9 cellular contexts compared by ENCODE assay signal in genomic region chr13:23433171-23434153, GRCh38. TPM values are rescaled to one million over a fixed set of nuclear protein-coding genes. Genes with fewer than 3 reads are reported as not detected.
A peak's percentile ranks its signal among the peaks of the same experiment; 100 is the strongest.
DNase-seq lines count a peak whose midpoint lies in the region; ATAC-seq and TF ChIP-seq lines count a peak whose summit lies in the region.
"Had no signal": no experiment of that assay in that cellular context is flagged by ENCODE, and none has a peak within 500 bp of the region (broad histone marks: within the 10 kb centered on the region; RNA-seq: fewer than 3 reads in every experiment).

TSS of gene SACS (minus strand) at chr13:23433702. CDS start at chr13:23411239, 22,463 bp downstream.

- no peak for ATAC-seq in activated CD4-positive, alpha-beta T cell treated with anti-CD3 and anti-CD28 coated beads for 36 hours
- ATAC-seq in Panc1 = peak; percentile 85
- ATAC-seq in memory B cell (ENCODE audit: low read depth) = no peak

- peaks cover 6% of the 10 kb centered on the region for H3K4me1 Mint-ChIP-seq in activated CD4-positive, alpha-beta T cell treated with anti-CD3 and anti-CD28 coated beads for 36 hours
- H3K4me1 Mint-ChIP-seq in endothelial cell (ENCODE audit: unreplicated experiment) (no peaks in the 10 kb centered on the region), memory B cell (peaks cover 6% of the 10 kb centered on the region)

- no peaks in the 10 kb centered on the region for H3K36me3 ChIP-seq in Panc1 (ENCODE audit: control insufficient read depth, insufficient read depth, low read length)
- no peaks in the 10 kb centered on the region for H3K36me3 ChIP-seq in thyroid gland

- POLR2A ChIA-PET in activated CD4-positive, alpha-beta T cell treated with anti-CD3 and anti-CD28 coated beads for 36 hours (lab: Charles Lee) = interaction anchor here (0.7 kb wide), 2 partner anchors 445 to 490 kb away, joined by 3 to 4 read pairs; no protein-coding TSS in a partner anchor
- POLR2A ChIA-PET in Panc1 (lab: Charles Lee) = no interaction called here

- DNase-seq in activated CD4-positive, alpha-beta T cell treated with anti-CD3 and anti-CD28 coated beads for 36 hours = no peak
- DNase-seq in activated CD4-positive, alpha-beta T cell treated with anti-CD3 and anti-CD28 coated beads for 1 hour = no peak
- DNase-seq in Panc1 (ENCODE audit: low read depth, low spot score) (no peak), endothelial cell (ENCODE audit: low spot score) (peak; percentile 43), memory B cell (ENCODE audit: low spot score in 2 of 2) (no peak), thyroid gland (peak in 1 of 2 donors; percentile 5), cortex of kidney (lab: John Stamatoyannopoulos, UW) (no peak)
- no peak for DNase-seq in activated effector memory CD4-positive, alpha-beta T cell treated with Interleukin-2 at 50 U/mL for 16 hours

- no peaks in the 10 kb centered on the region for H3K27me3 ChIP-seq in Panc1 (ENCODE audit: control insufficient read depth, insufficient read depth, low read length)
- H3K27me3 ChIP-seq in thyroid gland = no peaks in the 10 kb centered on the region

- H3K4me1 ChIP-seq in Panc1 (ENCODE audit: control insufficient read depth, insufficient read depth, low read length) = no peaks in the 10 kb centered on the region
- peaks cover 0 to 6% of the 10 kb centered on the region in 2 donors for H3K4me1 ChIP-seq in thyroid gland

- intact Hi-C loops in activated CD4-positive, alpha-beta T cell treated with anti-CD3 and anti-CD28 coated beads for 36 hours (cut with DNase I, micrococcal nuclease) = no loop called here
- intact Hi-C loops in Panc1 (cut with micrococcal nuclease; ENCODE audit: unreplicated experiment) = no loop called here
- intact Hi-C loops in thyroid gland (cut with DNase I) = no loop called here

- H3K9me3 Mint-ChIP-seq in activated CD4-positive, alpha-beta T cell treated with anti-CD3 and anti-CD28 coated beads for 36 hours (ENCODE audit: low read depth) = no peaks in the 10 kb centered on the region
- H3K9me3 Mint-ChIP-seq in endothelial cell (ENCODE audit: unreplicated experiment) (no peaks in the 10 kb centered on the region), memory B cell (no peaks in the 10 kb centered on the region)
- H3K9me3 Mint-ChIP-seq: activated naive CD4-positive, alpha-beta T cell treated with anti-CD3 and anti-CD28 coated beads, Interleukin-2, amount 50 U/mL, for 24 hours had no signal

- H3K9me3 ChIP-seq in Panc1 (ENCODE audit: control insufficient read depth, insufficient read depth, low read depth, low read length) (no peaks in the 10 kb centered on the region), thyroid gland (no peaks in the 10 kb centered on the region)

- H3K36me3 Mint-ChIP-seq in activated CD4-positive, alpha-beta T cell treated with anti-CD3 and anti-CD28 coated beads for 36 hours (ENCODE audit: low read depth) = no peaks in the 10 kb centered on the region
- no peaks in the 10 kb centered on the region for H3K36me3 Mint-ChIP-seq in endothelial cell (ENCODE audit: low read depth, unreplicated experiment)
- H3K36me3 Mint-ChIP-seq in memory B cell = no peaks in the 10 kb centered on the region
- H3K36me3 Mint-ChIP-seq: activated naive CD4-positive, alpha-beta T cell treated with anti-CD3 and anti-CD28 coated beads, Interleukin-2, amount 50 U/mL, for 24 hours had no signal

- WGBS in thyroid gland, 2 donors = 7 to 10% methylated on average over 14 to 26 of the region's 26 CpGs

- no peak within 1 kb of the TSS for H3K27ac Mint-ChIP-seq in activated CD4-positive, alpha-beta T cell treated with anti-CD3 and anti-CD28 coated beads for 36 hours
- H3K27ac Mint-ChIP-seq in endothelial cell (ENCODE audit: unreplicated experiment) = peak within 1 kb of the TSS; percentile 88
- no peak within 1 kb of the TSS for H3K27ac Mint-ChIP-seq in memory B cell
- H3K27ac Mint-ChIP-seq: activated naive CD4-positive, alpha-beta T cell treated with anti-CD3 and anti-CD28 coated beads, Interleukin-2, amount 50 U/mL, for 24 hours had no signal

- H3K27me3 Mint-ChIP-seq in activated CD4-positive, alpha-beta T cell treated with anti-CD3 and anti-CD28 coated beads for 36 hours = peaks cover 23% of the 10 kb centered on the region
- H3K27me3 Mint-ChIP-seq in endothelial cell (ENCODE audit: unreplicated experiment) (peaks cover 1% of the 10 kb centered on the region), memory B cell (peaks cover 11% of the 10 kb centered on the region)

- in situ Hi-C loops in Panc1 (cut with HindIII; ENCODE audit: low pct_unique_long_range_greater_than_20kb, low sequenced_read_pairs) = no loop called here

- CTCF ChIA-PET in activated CD4-positive, alpha-beta T cell treated with anti-CD3 and anti-CD28 coated beads for 36 hours (lab: Charles Lee) = interaction anchor here (0.7 kb wide), 1 partner anchor 203 kb away, joined by 3 read pairs; no protein-coding TSS in a partner anchor
- CTCF ChIA-PET in Panc1 (lab: Charles Lee) = no interaction called here

- no peak for TF ChIP-seq CTCF in Panc1 (IDR thresholded peaks at IDR 0.05)
- no peak for TF ChIP-seq CTCF in endothelial cell (IDR thresholded peaks at IDR 0.05; ENCODE audit: unreplicated experiment)
- no peak for TF ChIP-seq CTCF in thyroid gland (IDR thresholded peaks at IDR 0.05)

- BruUV-seq in Panc1 (replicated peaks; lab: Mats Ljungman, UMichigan) = no TSS peak

- TF ChIP-seq POLR2A in thyroid gland (IDR thresholded peaks at IDR 0.05) = no peak

- H3K27ac ChIP-seq in Panc1 (ENCODE audit: low read length) (no peak within 1 kb of the TSS), thyroid gland (no peak within 1 kb of the TSS)

- no peak within 1 kb of the TSS for H3K4me3 Mint-ChIP-seq in activated CD4-positive, alpha-beta T cell treated with anti-CD3 and anti-CD28 coated beads for 36 hours
- peak within 1 kb of the TSS; percentile 97 for H3K4me3 Mint-ChIP-seq in endothelial cell (ENCODE audit: unreplicated experiment)
- H3K4me3 Mint-ChIP-seq in memory B cell = peak within 1 kb of the TSS; percentile 22
- H3K4me3 Mint-ChIP-seq: activated naive CD4-positive, alpha-beta T cell treated with anti-CD3 and anti-CD28 coated beads, Interleukin-2, amount 50 U/mL, for 24 hours had no signal

- H3K4me3 ChIP-seq in Panc1 (ENCODE audit: low read depth in 2 of 2, low read length in 2 of 2) = peak within 1 kb of the TSS; percentile 49 to 60
- peak within 1 kb of the TSS in 2 of 3 donors; percentile 2 to 10 for H3K4me3 ChIP-seq in thyroid gland (replicated peaks in 1 of 3)

RNA-seq across cellular contexts. Expression of gene SACS, which starts in this region (rescaled TPM):
- 10 to 100 TPM; 33.5 to 37.1 TPM for total RNA-seq in activated CD4-positive, alpha-beta T cell treated with anti-CD3 and anti-CD28 coated beads for 36 hours
- total RNA-seq in Panc1 (2021; ENCODE audit: unreplicated experiment) = 19.8 TPM
- 5.9 TPM for polyA plus RNA-seq in Panc1 (2012; ENCODE audit: insufficient read length)
- total RNA-seq in endothelial cell (ENCODE audit: unreplicated experiment) = 45.8 TPM
- total RNA-seq in thyroid gland = 1 to 10 TPM; 7.1 to 9.3 (median 8.3) TPM
